Comparison of ENCODE assay signal across 1 cellular context in genomic region chr2:69205491-69205890, GRCh38.
A peak's percentile ranks its signal among the peaks of the same experiment; 100 is the strongest.
TF ChIP-seq lines count a peak whose summit lies in the region.

No MANE protein-coding gene starts in this region.

TF ChIP-seq in HepG2, 621 proteins besides CTCF, POLR2A, EP300 and RAD21:
- TF ChIP-seq ZNF318 (CRISPR knock-in tag; IDR thresholded peaks at IDR 0.05): no peak
- TF ChIP-seq, protein P1, sequence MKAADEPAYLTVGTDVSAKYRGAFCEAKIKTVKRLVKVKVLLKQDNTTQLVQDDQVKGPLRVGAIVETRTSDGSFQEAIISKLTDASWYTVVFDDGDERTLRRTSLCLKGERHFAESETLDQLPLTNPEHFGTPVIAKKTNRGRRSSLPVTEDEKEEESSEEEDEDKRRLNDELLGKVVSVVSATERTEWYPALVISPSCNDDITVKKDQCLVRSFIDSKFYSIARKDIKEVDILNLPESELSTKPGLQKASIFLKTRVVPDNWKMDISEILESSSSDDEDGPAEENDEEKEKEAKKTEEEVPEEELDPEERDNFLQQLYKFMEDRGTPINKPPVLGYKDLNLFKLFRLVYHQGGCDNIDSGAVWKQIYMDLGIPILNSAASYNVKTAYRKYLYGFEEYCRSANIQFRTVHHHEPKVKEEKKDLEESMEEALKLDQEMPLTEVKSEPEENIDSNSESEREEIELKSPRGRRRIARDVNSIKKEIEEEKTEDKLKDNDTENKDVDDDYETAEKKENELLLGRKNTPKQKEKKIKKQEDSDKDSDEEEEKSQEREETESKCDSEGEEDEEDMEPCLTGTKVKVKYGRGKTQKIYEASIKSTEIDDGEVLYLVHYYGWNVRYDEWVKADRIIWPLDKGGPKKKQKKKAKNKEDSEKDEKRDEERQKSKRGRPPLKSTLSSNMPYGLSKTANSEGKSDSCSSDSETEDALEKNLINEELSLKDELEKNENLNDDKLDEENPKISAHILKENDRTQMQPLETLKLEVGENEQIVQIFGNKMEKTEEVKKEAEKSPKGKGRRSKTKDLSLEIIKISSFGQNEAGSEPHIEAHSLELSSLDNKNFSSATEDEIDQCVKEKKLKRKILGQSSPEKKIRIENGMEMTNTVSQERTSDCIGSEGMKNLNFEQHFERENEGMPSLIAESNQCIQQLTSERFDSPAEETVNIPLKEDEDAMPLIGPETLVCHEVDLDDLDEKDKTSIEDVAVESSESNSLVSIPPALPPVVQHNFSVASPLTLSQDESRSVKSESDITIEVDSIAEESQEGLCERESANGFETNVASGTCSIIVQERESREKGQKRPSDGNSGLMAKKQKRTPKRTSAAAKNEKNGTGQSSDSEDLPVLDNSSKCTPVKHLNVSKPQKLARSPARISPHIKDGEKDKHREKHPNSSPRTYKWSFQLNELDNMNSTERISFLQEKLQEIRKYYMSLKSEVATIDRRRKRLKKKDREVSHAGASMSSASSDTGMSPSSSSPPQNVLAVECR (CRISPR knock-in tag; IDR thresholded peaks at IDR 0.05; ENCODE audit: borderline replicate concordance): 0 out of 2 replicates have a peak, but pooled peaks have one; percentile 2
- TF ChIP-seq HOXA5 (CRISPR knock-in tag; IDR thresholded peaks at IDR 0.05): no peak
- TF ChIP-seq SNAPC4 (CRISPR knock-in tag; IDR thresholded peaks at IDR 0.05): no peak
TF ChIP-seq in HepG2: peak in this region for 1.
